ENCODE assay signal across 13 cellular contexts in genomic region chr11:63510360-63511130, GRCh38. TPM values are rescaled to one million over a fixed set of nuclear protein-coding genes. Genes with fewer than 3 reads are reported as not detected.
DNase-seq lines count a peak whose midpoint lies in the region; ATAC-seq lines count a peak whose summit lies in the region.
"Had no signal": no experiment of that assay in that cellular context is flagged by ENCODE, and none has a peak within 500 bp of the region (broad histone marks: within the 10 kb centered on the region; RNA-seq: fewer than 3 reads in every experiment).

No MANE protein-coding gene starts in this region.

- H3K27ac ChIP-seq in effector memory CD4-positive, alpha-beta T cell (ENCODE audit: insufficient read depth, low read length, poor library complexity, severe bottlenecking) = no peak overlapping the region
- H3K27ac ChIP-seq: epithelial cell of prostate had no signal

- no peaks in the 10 kb centered on the region for H3K4me1 Mint-ChIP-seq in activated T-cell treated with anti-CD3 and anti-CD28 coated beads, Interleukin-2, amount 50 U/mL, for 4 hours (ENCODE audit: low read depth)

- H3K9me3 Mint-ChIP-seq in activated T-cell treated with anti-CD3 and anti-CD28 coated beads, Interleukin-2, amount 50 U/mL, for 4 hours = no peaks in the 10 kb centered on the region
- H3K9me3 Mint-ChIP-seq: naive thymus-derived CD8-positive, alpha-beta T cell; T-helper 1 cell treated with Interleukin-12 subunit alpha and Interleukin-12 subunit beta and Interleukin-4 antibody, amounts not matched to agents 30 μg/mL and 1 μg/mL, for 36 hours had no signal

- H3K36me3 ChIP-seq in effector memory CD4-positive, alpha-beta T cell (ENCODE audit: control insufficient read depth, insufficient read depth, low read length) = no peaks in the 10 kb centered on the region

- H3K27me3 Mint-ChIP-seq in activated T-cell treated with anti-CD3 and anti-CD28 coated beads, Interleukin-2, amount 50 U/mL, for 4 hours (ENCODE audit: low read depth) = no peaks in the 10 kb centered on the region

- no peaks in the 10 kb centered on the region for H3K9me3 ChIP-seq in effector memory CD4-positive, alpha-beta T cell (ENCODE audit: control insufficient read depth, low read length)

- peak; percentile 75 for ATAC-seq in Right ventricle myocardium superior (ENCODE audit: poor library complexity)
- ATAC-seq in activated T-cell treated with anti-CD3 and anti-CD28 coated beads, Interleukin-2, amount 50 U/mL, for 4 hours = no peak
- no peak for ATAC-seq in GM18907 (IDR thresholded peaks at IDR 0.05; ENCODE audit: unreplicated experiment)
- ATAC-seq: naive thymus-derived CD8-positive, alpha-beta T cell had no signal

- H3K4me3 ChIP-seq in effector memory CD4-positive, alpha-beta T cell (ENCODE audit: insufficient read depth, low read depth, low read length, poor library complexity, severe bottlenecking) = no peak overlapping the region

- DNase-seq in Right ventricle myocardium superior (peak; percentile 76), cardiac septum (ENCODE audit: low spot score) (no peak), fibroblast of peridontal ligament (ENCODE audit: extremely low read depth) (peak; percentile 65), myocyte (ENCODE audit: low read depth) (peak; percentile 96)
- DNase-seq in activated T-cell treated with anti-CD3 and anti-CD28 coated beads, Interleukin-2, amount 50 U/mL, for 4 hours = no peak
- DNase-seq in effector memory CD4-positive, alpha-beta T cell = no peak
- DNase-seq in activated T-cell treated with anti-CD3 and anti-CD28 coated beads, Interleukin-2, amount 50 U/mL, for 1 hour = no peak
- DNase-seq: activated naive CD4-positive, alpha-beta T cell; naive thymus-derived CD8-positive, alpha-beta T cell; NCI-H2171 had no signal

- no peaks in the 10 kb centered on the region for H3K36me3 Mint-ChIP-seq in activated T-cell treated with anti-CD3 and anti-CD28 coated beads, Interleukin-2, amount 50 U/mL, for 4 hours (ENCODE audit: insufficient read depth)
- H3K36me3 Mint-ChIP-seq: naive thymus-derived CD8-positive, alpha-beta T cell had no signal

- H3K4me1 ChIP-seq in effector memory CD4-positive, alpha-beta T cell (ENCODE audit: control insufficient read depth, insufficient read depth, low read length, poor library complexity, severe bottlenecking) = peaks cover 3% of the 10 kb centered on the region

- H3K27me3 ChIP-seq in effector memory CD4-positive, alpha-beta T cell (replicated peaks; ENCODE audit: control insufficient read depth, insufficient read depth, low read length, poor library complexity, severe bottlenecking) = no peaks in the 10 kb centered on the region

- no peak overlapping the region for H3K4me3 Mint-ChIP-seq in activated T-cell treated with anti-CD3 and anti-CD28 coated beads, Interleukin-2, amount 50 U/mL, for 4 hours
- H3K4me3 Mint-ChIP-seq: naive thymus-derived CD8-positive, alpha-beta T cell; T-helper 1 cell treated with Interleukin-12 subunit alpha and Interleukin-12 subunit beta and Interleukin-4 antibody, amounts not matched to agents 30 μg/mL and 1 μg/mL, for 36 hours had no signal

- intact Hi-C loops in Right ventricle myocardium superior (cut with DNase I) (no loop called here), cardiac septum (cut with DNase I) (no loop called here)

RNA-seq across cellular contexts. Expression of gene LGALS12, which starts 4.7 kb away (rescaled TPM):
- total RNA-seq in Right ventricle myocardium superior (1.2 TPM), cardiac septum (0.83 TPM), myocyte (0.08 and 0.16 TPM in 2 replicates)
- polyA plus RNA-seq in myocyte (2012) = 0.06 TPM
- not detected for total RNA-seq in activated T-cell treated with anti-CD3 and anti-CD28 coated beads, Interleukin-2, amount 50 U/mL, for 4 hours
- total RNA-seq: naive thymus-derived CD8-positive, alpha-beta T cell had no signal
- polyA plus RNA-seq: naive thymus-derived CD8-positive, alpha-beta T cell had no signal

RNA-seq across cellular contexts. Expression of gene PLAAT5, which starts 19.6 kb away (rescaled TPM):
- total RNA-seq in Right ventricle myocardium superior (4.0 TPM), cardiac septum (0.32 TPM), myocyte (0.52 and 2.8 TPM in 2 replicates)
- 0.33 TPM for polyA plus RNA-seq in myocyte (2012)
- total RNA-seq in activated T-cell treated with anti-CD3 and anti-CD28 coated beads, Interleukin-2, amount 50 U/mL, for 4 hours = under 1 TPM; 0.05 to 0.24 (median 0.13) TPM

RNA-seq across cellular contexts. Expression of gene PLAAT4, which starts 26.1 kb away (rescaled TPM):
- total RNA-seq in Right ventricle myocardium superior (28.3 TPM), cardiac septum (6.9 TPM), myocyte (15.8 and 20.4 TPM in 2 replicates)
- polyA plus RNA-seq in myocyte (2012) = 29.2 TPM
- 1 to 10 TPM; 5.7 to 8.0 (median 7.4) TPM for total RNA-seq in activated T-cell treated with anti-CD3 and anti-CD28 coated beads, Interleukin-2, amount 50 U/mL, for 4 hours

RNA-seq across cellular contexts. Expression of gene PLAAT2, which starts 52.6 kb away (rescaled TPM):
- total RNA-seq in Right ventricle myocardium superior (0.73 TPM), cardiac septum (not detected), myocyte (0.52 and 2.3 TPM in 2 replicates)
- 1.8 TPM for polyA plus RNA-seq in myocyte (2012)
- total RNA-seq in activated T-cell treated with anti-CD3 and anti-CD28 coated beads, Interleukin-2, amount 50 U/mL, for 4 hours = not detected
- total RNA-seq: naive thymus-derived CD8-positive, alpha-beta T cell had no signal

Comparison
In these comparisons a context has a peak if more than half of its experiments do, and no peak if none do; other contexts are left out.
1. DNase-seq: peak in Right ventricle myocardium superior (single experiment), fibroblast of peridontal ligament (single experiment) and myocyte (single experiment); none in cardiac septum (single experiment), activated T-cell treated with anti-CD3 and anti-CD28 coated beads, Interleukin-2, amount 50 U/mL, for 4 hours (single experiment), effector memory CD4-positive, alpha-beta T cell (0 of 3) and activated T-cell treated with anti-CD3 and anti-CD28 coated beads, Interleukin-2, amount 50 U/mL, for 1 hour (single experiment).